9 cellular contexts compared by ENCODE assay signal in genomic region chr4:10173039-10173753, GRCh38. TPM values are rescaled to one million over a fixed set of nuclear protein-coding genes. Genes with fewer than 3 reads are reported as not detected.
DNase-seq lines count a peak whose midpoint lies in the region; ATAC-seq and TF ChIP-seq lines count a peak whose summit lies in the region.
"Had no signal": no experiment of that assay in that cellular context is flagged by ENCODE, and none has a peak within 500 bp of the region (broad histone marks: within the 10 kb centered on the region; RNA-seq: fewer than 3 reads in every experiment).

No MANE protein-coding gene starts in this region.

- H3K4me3 ChIP-seq in SJCRH30 = no peak overlapping the region
- H3K4me3 ChIP-seq in heart left ventricle = no peak overlapping the region
- H3K4me3 ChIP-seq in psoas muscle = no peak overlapping the region

- H3K36me3 ChIP-seq in SJCRH30 (no peaks in the 10 kb centered on the region), heart left ventricle (no peaks in the 10 kb centered on the region), psoas muscle (ENCODE audit: insufficient read depth in 1 of 2, low read depth in 1 of 2) (no peaks in the 10 kb centered on the region)

- WGBS in heart left ventricle, 4 donors = 27 to 33% (median 30%) methylated on average over 9 of the region's 9 CpGs
- 15 to 23% (median 15%) methylated on average over 9 of the region's 9 CpGs for WGBS in psoas muscle, 3 donors

- no peaks in the 10 kb centered on the region for H3K9me3 Mint-ChIP-seq in activated CD8-positive, alpha-beta T cell treated with anti-CD3 and anti-CD28 coated beads, Interleukin-2, amount 10 ng/mL, durations not matched to agents 7 days and 5 days (ENCODE audit: insufficient read depth)
- H3K9me3 Mint-ChIP-seq in activated T-cell treated with anti-CD3 and anti-CD28 coated beads, Interleukin-2, amount 50 U/mL, for 24 hours = no peaks in the 10 kb centered on the region

- H3K4me3 Mint-ChIP-seq in activated CD8-positive, alpha-beta T cell treated with anti-CD3 and anti-CD28 coated beads, Interleukin-2, amount 10 ng/mL, durations not matched to agents 7 days and 5 days = no peak overlapping the region
- H3K4me3 Mint-ChIP-seq in activated T-cell treated with anti-CD3 and anti-CD28 coated beads, Interleukin-2, amount 50 U/mL, for 24 hours = no peak overlapping the region

- H3K4me1 ChIP-seq in SJCRH30 (peaks cover 28% of the 10 kb centered on the region), heart left ventricle (peaks cover 7 to 47% (median 22%) of the 10 kb centered on the region in 12 donors), psoas muscle (peaks cover 28% of the 10 kb centered on the region)

- no peak overlapping the region for H3K27ac Mint-ChIP-seq in activated CD8-positive, alpha-beta T cell treated with anti-CD3 and anti-CD28 coated beads, Interleukin-2, amount 10 ng/mL, durations not matched to agents 7 days and 5 days
- H3K27ac Mint-ChIP-seq in activated T-cell treated with anti-CD3 and anti-CD28 coated beads, Interleukin-2, amount 50 U/mL, for 24 hours = no peak overlapping the region

- H3K4me1 Mint-ChIP-seq in activated CD8-positive, alpha-beta T cell treated with anti-CD3 and anti-CD28 coated beads, Interleukin-2, amount 10 ng/mL, durations not matched to agents 7 days and 5 days (ENCODE audit: low read depth) = no peaks in the 10 kb centered on the region
- H3K4me1 Mint-ChIP-seq in activated T-cell treated with anti-CD3 and anti-CD28 coated beads, Interleukin-2, amount 50 U/mL, for 24 hours (ENCODE audit: low read depth) = no peaks in the 10 kb centered on the region

- peaks cover 4% of the 10 kb centered on the region; the same call in 1 of the 2 replicates for H3K27me3 ChIP-seq in SJCRH30
- H3K27me3 ChIP-seq in heart left ventricle = no peaks in the 10 kb centered on the region
- no peaks in the 10 kb centered on the region for H3K27me3 ChIP-seq in psoas muscle (ENCODE audit: insufficient read depth in 3 of 3, low read length in 2 of 3)

- H3K36me3 Mint-ChIP-seq in activated CD8-positive, alpha-beta T cell treated with anti-CD3 and anti-CD28 coated beads, Interleukin-2, amount 10 ng/mL, durations not matched to agents 7 days and 5 days (ENCODE audit: low read depth) = no peaks in the 10 kb centered on the region
- H3K36me3 Mint-ChIP-seq in activated T-cell treated with anti-CD3 and anti-CD28 coated beads, Interleukin-2, amount 50 U/mL, for 24 hours (ENCODE audit: low read depth) = no peaks in the 10 kb centered on the region

- TF ChIP-seq POLR2A in heart left ventricle (IDR thresholded peaks at IDR 0.05) = no peak

- TF ChIP-seq CTCF in heart left ventricle (IDR thresholded peaks at IDR 0.05) = peak in 5 of 12 donors; percentile 19 to 42 (median 21)
- no peak for TF ChIP-seq CTCF in psoas muscle (IDR thresholded peaks at IDR 0.05)

- ATAC-seq in heart left ventricle = peak in 3 of 4 donors; percentile 28 to 40 (median 36)
- peak; percentile 58 to 86 (median 70) for ATAC-seq in psoas muscle
- no peak for ATAC-seq in activated CD8-positive, alpha-beta T cell treated with anti-CD3 and anti-CD28 coated beads, Interleukin-2, amount 10 ng/mL, durations not matched to agents 7 days and 5 days
- ATAC-seq in HG03442 (IDR thresholded peaks at IDR 0.05; ENCODE audit: unreplicated experiment) = no peak
- ATAC-seq: stimulated activated naive CD8-positive, alpha-beta T cell treated with anti-CD3 and anti-CD28 coated beads, Interleukin-15, Interleukin-2, amounts not matched to agents 100 U/mL and 50 U/mL, for 24 hours had no signal

- CTCF ChIA-PET in activated CD8-positive, alpha-beta T cell treated with anti-CD3 and anti-CD28 coated beads, Interleukin-2, amount 10 ng/mL, durations not matched to agents 7 days and 5 days (lab: Charles Lee) = interaction anchor here (1.0 to 3.2 kb wide), 5 partner anchors 10 to 19 kb away, joined by 3 to 17 read pairs (median 4); no protein-coding TSS in a partner anchor

- H3K27ac ChIP-seq in SJCRH30 (peak overlapping the region; percentile 50), heart left ventricle (peak overlapping the region in 11 of 12 donors; percentile 51 to 84 (median 76)), psoas muscle (peak overlapping the region; percentile 25)

- peak; percentile 9 for DNase-seq in ELF-1 (ENCODE audit: low read depth, low spot score)
- no peak for DNase-seq in SJCRH30
- peak in 3 of 5 donors; percentile 24 to 50 (median 32) for DNase-seq in heart left ventricle
- DNase-seq in psoas muscle = peak in 1 of 2 donors; percentile 15
- DNase-seq in activated CD8-positive, alpha-beta T cell treated with anti-CD3 and anti-CD28 coated beads, Interleukin-2, amount 10 ng/mL, durations not matched to agents 7 days and 5 days = no peak
- DNase-seq in activated T-cell treated with anti-CD3 and anti-CD28 coated beads, Interleukin-2, amount 50 U/mL, for 24 hours = no peak
- DNase-seq in NCI-H1436 treated with DMSO at 0.1 percent for 48 hours (lab: John Stamatoyannopoulos, UW) = no peak
- DNase-seq: stimulated activated naive CD8-positive, alpha-beta T cell treated with anti-CD3 and anti-CD28 coated beads, Interleukin-15, Interleukin-2, amounts not matched to agents 100 U/mL and 50 U/mL, for 24 hours had no signal

- peaks cover 12% of the 10 kb centered on the region for H3K27me3 Mint-ChIP-seq in activated CD8-positive, alpha-beta T cell treated with anti-CD3 and anti-CD28 coated beads, Interleukin-2, amount 10 ng/mL, durations not matched to agents 7 days and 5 days (ENCODE audit: low read depth)
- no peaks in the 10 kb centered on the region for H3K27me3 Mint-ChIP-seq in activated T-cell treated with anti-CD3 and anti-CD28 coated beads, Interleukin-2, amount 50 U/mL, for 24 hours

- POLR2A ChIA-PET in activated CD8-positive, alpha-beta T cell treated with anti-CD3 and anti-CD28 coated beads, Interleukin-2, amount 10 ng/mL, durations not matched to agents 7 days and 5 days (lab: Charles Lee) = interaction anchor here (1.7 kb wide), 1 partner anchor 56 kb away, joined by 5 read pairs; the partner anchor contains the start of gene WDR1

- H3K9me3 ChIP-seq in SJCRH30 (replicated peaks) = no peaks in the 10 kb centered on the region; the same call in 1 of the 2 replicates
- no peaks in the 10 kb centered on the region for H3K9me3 ChIP-seq in heart left ventricle
- no peaks in the 10 kb centered on the region for H3K9me3 ChIP-seq in psoas muscle

- intact Hi-C loops in heart left ventricle (cut with DNase I) = no loop called here
- intact Hi-C loops in psoas muscle (cut with DNase I) = no loop called here

RNA-seq across cellular contexts. Expression of gene WDR1, which starts 56.6 kb away (rescaled TPM):
- total RNA-seq in SJCRH30 (2014; rRNA removed; shearing (Covaris generic)) = 95.1 and 95.7 TPM in 2 replicates
- total RNA-seq in heart left ventricle (100 to 1,000 TPM; 113 to 299 (median 185) TPM), psoas muscle (100 to 1,000 TPM in 3 of 4 donors, 10 to 100 TPM in 1; 86.3 to 146 (median 118) TPM)
- polyA plus RNA-seq in heart left ventricle (100 to 1,000 TPM in 1 of 2 donors, 10 to 100 TPM in 1; 76.1 to 279 TPM), psoas muscle (100 to 1,000 TPM in 1 of 3 donors, 10 to 100 TPM in 2; 55.6 to 273 (median 79.1) TPM)
- 100 to 1,000 TPM; 516 to 550 TPM for total RNA-seq in activated CD8-positive, alpha-beta T cell treated with anti-CD3 and anti-CD28 coated beads, Interleukin-2, amount 10 ng/mL, durations not matched to agents 7 days and 5 days

Comparison
In these comparisons a context has a peak if more than half of its experiments do, and no peak if none do; other contexts are left out.
1. DNase-seq: peak in ELF-1 (single experiment) and heart left ventricle (3 of 5); none in SJCRH30 (0 of 2), activated CD8-positive, alpha-beta T cell treated with anti-CD3 and anti-CD28 coated beads, Interleukin-2, amount 10 ng/mL, durations not matched to agents 7 days and 5 days (single experiment), activated T-cell treated with anti-CD3 and anti-CD28 coated beads, Interleukin-2, amount 50 U/mL, for 24 hours (single experiment) and NCI-H1436 treated with DMSO at 0.1 percent for 48 hours (single experiment).
2. H3K27ac ChIP-seq: peak in every context shown above with its lines; median percentile 76 in heart left ventricle; 50 in SJCRH30; 25 in psoas muscle.
3. ATAC-seq: peak in heart left ventricle (3 of 4) and psoas muscle (4 of 4); none in activated CD8-positive, alpha-beta T cell treated with anti-CD3 and anti-CD28 coated beads, Interleukin-2, amount 10 ng/mL, durations not matched to agents 7 days and 5 days (single experiment) and HG03442 (single experiment).